Comparison of ENCODE assay signal across 12 cellular contexts in genomic region chr4:13953083-13953482, GRCh38.
"Had no signal": no experiment of that assay in that cellular context is flagged by ENCODE, and none has a peak within 500 bp of the region (broad histone marks: within the 10 kb centered on the region; RNA-seq: fewer than 3 reads in every experiment).

No MANE protein-coding gene starts in this region.

- H3K9me3 Mint-ChIP-seq: brain had no signal

- H3K27me3 Mint-ChIP-seq: activated naive CD4-positive, alpha-beta T cell treated with anti-CD3 and anti-CD28 coated beads, Interleukin-2, amount 50 U/mL, for 24 hours had no signal

- H3K4me1 ChIP-seq: gastroesophageal sphincter, pancreas, thyroid gland had no signal

- H3K27ac ChIP-seq: gastroesophageal sphincter, pancreas, thyroid gland had no signal

- H3K36me3 Mint-ChIP-seq: activated naive CD4-positive, alpha-beta T cell treated with anti-CD3 and anti-CD28 coated beads, Interleukin-2, amount 50 U/mL, for 24 hours; brain had no signal

- H3K4me3 Mint-ChIP-seq: activated naive CD4-positive, alpha-beta T cell treated with anti-CD3 and anti-CD28 coated beads, Interleukin-2, amount 50 U/mL, for 24 hours; brain had no signal

- H3K4me3 ChIP-seq: gastroesophageal sphincter, pancreas, thyroid gland had no signal

- H3K9me3 ChIP-seq: gastroesophageal sphincter, pancreas, thyroid gland had no signal

- H3K36me3 ChIP-seq: gastroesophageal sphincter, pancreas, thyroid gland had no signal

- H3K27me3 ChIP-seq: gastroesophageal sphincter, pancreas, thyroid gland had no signal

- ATAC-seq: activated CD4-positive, CD25-positive, alpha-beta regulatory T cell treated with anti-CD3 and anti-CD28 coated beads, Interleukin-2, amount 50 U/mL, for 24 hours; left ventricle myocardium superior; pancreas had no signal

- H3K4me1 Mint-ChIP-seq: activated naive CD4-positive, alpha-beta T cell treated with anti-CD3 and anti-CD28 coated beads, Interleukin-2, amount 50 U/mL, for 24 hours; brain had no signal

- DNase-seq: amniotic stem cell; kidney; left ventricle myocardium superior; pancreas; retina; stimulated activated CD4-positive, alpha-beta T cell treated with anti-CD3 and anti-CD28 coated beads, Interleukin-4, amount 100 ng/mL, for 24 hours; T-helper 2 cell; thyroid gland had no signal

- H3K27ac Mint-ChIP-seq: activated naive CD4-positive, alpha-beta T cell treated with anti-CD3 and anti-CD28 coated beads, Interleukin-2, amount 50 U/mL, for 24 hours; brain had no signal
